8 cellular contexts compared by ENCODE assay signal in the genomic region with DNA sequence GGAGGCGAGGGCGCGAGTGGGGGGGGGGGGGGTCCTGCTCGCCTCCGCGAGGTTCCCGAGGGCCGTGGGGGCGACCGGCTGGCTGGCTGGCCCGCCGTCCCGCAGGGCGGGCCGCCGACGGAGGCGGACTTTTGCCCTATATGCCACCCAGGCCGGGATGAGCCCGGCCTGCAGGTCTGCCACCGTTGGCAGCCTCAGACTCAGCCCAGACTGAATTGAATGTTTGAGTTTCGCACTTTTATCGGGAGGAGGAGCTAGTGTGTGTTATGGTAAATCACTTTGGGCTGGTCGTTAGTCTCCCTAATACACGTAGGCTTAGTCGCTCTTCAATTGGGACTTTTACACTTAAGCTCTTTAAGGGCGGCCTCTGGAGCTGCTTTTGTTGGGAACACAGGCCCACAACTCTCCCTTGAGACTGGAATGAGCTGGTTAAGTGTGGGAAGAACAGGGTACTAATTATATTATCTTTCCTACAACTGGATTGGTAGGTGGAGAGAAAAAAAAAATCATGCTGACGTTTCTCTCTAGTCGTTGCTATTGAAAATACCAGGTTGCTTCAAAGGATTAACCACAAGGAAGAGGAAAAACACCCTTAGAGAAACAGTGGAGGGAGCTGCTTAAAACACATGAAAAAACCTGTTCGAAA. TPM values are rescaled to one million over a fixed set of nuclear protein-coding genes. Genes with fewer than 3 reads are reported as not detected.
DNase-seq lines count a peak whose midpoint lies in the region; ATAC-seq, FAIRE-seq and TF ChIP-seq lines count a peak whose summit lies in the region.

No MANE protein-coding gene starts in this region.

- H3K27me3 Mint-ChIP-seq in activated T-helper 17 cell treated with anti-CD3 and anti-CD28 coated beads, Interleukin-2, amount 50 U/mL, for 72 hours = no peaks in the 10 kb centered on the region

- peaks cover 29 to 41% (median 40%) of the 10 kb centered on the region in 3 donors for H3K4me1 ChIP-seq in pancreas

- peaks cover 19% of the 10 kb centered on the region for H3K4me1 Mint-ChIP-seq in activated T-helper 17 cell treated with anti-CD3 and anti-CD28 coated beads, Interleukin-2, amount 50 U/mL, for 72 hours

- H3K27ac Mint-ChIP-seq in activated T-helper 17 cell treated with anti-CD3 and anti-CD28 coated beads, Interleukin-2, amount 50 U/mL, for 72 hours = peak overlapping the region; percentile 100

- H3K36me3 Mint-ChIP-seq in activated T-helper 17 cell treated with anti-CD3 and anti-CD28 coated beads, Interleukin-2, amount 50 U/mL, for 72 hours (ENCODE audit: low read depth) = peaks cover 40% of the 10 kb centered on the region

- H3K27ac ChIP-seq in HL-60 (replicated peaks) = peak overlapping the region; percentile 99
- H3K27ac ChIP-seq in pancreas = peak overlapping the region; percentile 99 to 100 (median 100)

- no peak overlapping the region for H3K4me3 ChIP-seq in HL-60 (replicated peaks; ENCODE audit: insufficient read depth, low read length)
- H3K4me3 ChIP-seq in pancreas = peak overlapping the region in 2 of 4 donors; percentile 52 to 96

- no peaks in the 10 kb centered on the region for H3K9me3 ChIP-seq in pancreas

- H3K4me3 Mint-ChIP-seq in activated T-helper 17 cell treated with anti-CD3 and anti-CD28 coated beads, Interleukin-2, amount 50 U/mL, for 72 hours = peak overlapping the region; percentile 99

- peaks cover 0 to 17% (median 10%) of the 10 kb centered on the region in 3 donors for H3K36me3 ChIP-seq in pancreas

- no peak for FAIRE-seq in pancreas (lab: Jason Lieb, UNC)

- intact Hi-C loops in pancreas (cut with DNase I) = loop anchor here in 1 of 3 donors (5.0 kb wide), 1 partner anchor 351 kb away; no protein-coding TSS in a partner anchor

- peak; percentile 52 for ATAC-seq in activated T-helper 17 cell treated with anti-CD3 and anti-CD28 coated beads, Interleukin-2, amount 50 U/mL, for 72 hours (replicated peaks)
- ATAC-seq in pancreas (peak; percentile 31 to 57 (median 38)), GM21515 (IDR thresholded peaks at IDR 0.05; ENCODE audit: unreplicated experiment) (no peak)

- H3K9me3 Mint-ChIP-seq in activated T-helper 17 cell treated with anti-CD3 and anti-CD28 coated beads, Interleukin-2, amount 50 U/mL, for 72 hours = no peaks in the 10 kb centered on the region

- TF ChIP-seq CTCF in GM20000 (IDR thresholded peaks at IDR 0.05; ENCODE audit: extremely low read depth, missing control alignments) (no peak), HL-60 (IDR thresholded peaks at IDR 0.05; ENCODE audit: insufficient read depth, low read length) (no peak), pancreas (IDR thresholded peaks at IDR 0.05) (no peak)

- DNase-seq in DMS53 (lab: John Stamatoyannopoulos, UW) = peak; percentile 95
- peak; percentile 75 for DNase-seq in GM20000 (ENCODE audit: low spot score)
- DNase-seq in HL-60 (ENCODE audit: low read depth in 1 of 2, low spot score in 1 of 2) = peak; percentile 87
- DNase-seq in NCI-H748 treated with DMSO at 0.1 percent for 48 hours (lab: John Stamatoyannopoulos, UW) = peak; percentile 71
- DNase-seq in germinal center (ENCODE audit: low spot score) = peak; percentile 74
- no peak for DNase-seq in pancreas

- 0 to 1% methylated on average over 24 to 30 of the region's 30 CpGs for WGBS in pancreas, 2 donors

- H3K27me3 ChIP-seq in HL-60 (ENCODE audit: insufficient read depth, poor library complexity, severe bottlenecking) = no peaks in the 10 kb centered on the region
- no peaks in the 10 kb centered on the region for H3K27me3 ChIP-seq in pancreas

RNA-seq across cellular contexts. Expression of gene IRF2BP2, which starts 1.3 kb away (rescaled TPM):
- 100 to 1,000 TPM in 1 of 2 donors, 10 to 100 TPM in 1; 84.5 to 134 TPM for total RNA-seq in activated T-helper 17 cell treated with anti-CD3 and anti-CD28 coated beads, Interleukin-2, amount 50 U/mL, for 72 hours
- total RNA-seq in pancreas = 10 to 100 TPM; 47.0 to 95.6 (median 55.0) TPM
- 10 to 100 TPM; 57.2 to 93.6 TPM for polyA plus RNA-seq in pancreas

Comparison
In these comparisons a context has a peak if more than half of its experiments do, and no peak if none do; other contexts are left out.
1. DNase-seq: peak in DMS53 (single experiment), GM20000 (single experiment), HL-60 (2 of 2), NCI-H748 treated with DMSO at 0.1 percent for 48 hours (single experiment) and germinal center (single experiment); none in pancreas (0 of 6).